Comparison of ENCODE assay signal across 20 cellular contexts in genomic region chr11:19744130-19744529, GRCh38. TPM values are rescaled to one million over a fixed set of nuclear protein-coding genes. Genes with fewer than 3 reads are reported as not detected.
DNase-seq lines count a peak whose midpoint lies in the region; ATAC-seq, FAIRE-seq and TF ChIP-seq lines count a peak whose summit lies in the region.
"Had no signal": no experiment of that assay in that cellular context is flagged by ENCODE, and none has a peak within 500 bp of the region (broad histone marks: within the 10 kb centered on the region; RNA-seq: fewer than 3 reads in every experiment).

No MANE protein-coding gene starts in this region.

- H3K9ac ChIP-seq in K562 (ENCODE audit: insufficient read depth in 1 of 2, low read depth in 2 of 2, low read length in 2 of 2) (no peak overlapping the region), PC-3 (ENCODE audit: low read length) (no peak overlapping the region)

- FAIRE-seq in K562 (lab: Jason Lieb, UNC) = no peak
- FAIRE-seq: GM12891, GM18507, H54 had no signal

- intact Hi-C loops in heart left ventricle (cut with DNase I) = loop anchor here in 8 of 10 donors (5.0 to 10.0 kb wide), 3 partner anchors 158 to 429 kb away; no protein-coding TSS in a partner anchor
- intact Hi-C loops in right cardiac atrium (cut with DNase I) = loop anchor here in 3 of 4 donors (2.0 to 10.0 kb wide), 4 partner anchors 161 to 429 kb away; no protein-coding TSS in a partner anchor
- intact Hi-C loops in K562 (cut with micrococcal nuclease) = loop anchor here (10.0 kb wide), 1 partner anchor 161 kb away; no protein-coding TSS in a partner anchor
- intact Hi-C loops in left cardiac atrium (cut with DNase I) = loop anchor here in 1 of 2 donors (5.0 kb wide), 1 partner anchor 158 kb away; no protein-coding TSS in a partner anchor
- intact Hi-C loops in PC-3 (cut with micrococcal nuclease) = loop anchor here (5.0 to 10.0 kb wide), 3 partner anchors 82 to 499 kb away; partner anchors contain the start of gene E2F8

- POLR2A ChIA-PET in K562 (lab: Yijun Ruan, JAX) = no interaction called here
- POLR2A ChIA-PET in PC-3 (lab: Charles Lee; ENCODE audit: unreplicated experiment) = no interaction called here

- no peaks in the 10 kb centered on the region for H3K9me1 ChIP-seq in K562 (ENCODE audit: control insufficient read depth, insufficient read depth, low read length)

- BruUV-seq in K562 (replicated peaks; lab: Mats Ljungman, UMichigan) = no TSS peak
- BruUV-seq in PC-3 (replicated peaks; lab: Mats Ljungman, UMichigan) = no TSS peak

- H3F3A ChIP-seq in PC-3 (ENCODE audit: low read length, unreplicated experiment) = no peaks in the 10 kb centered on the region

- peak in 3 of 4 donors; percentile 60 to 67 (median 62) for ATAC-seq in heart left ventricle
- ATAC-seq in right cardiac atrium = no peak
- ATAC-seq in K562 = no peak
- ATAC-seq in left cardiac atrium = peak; percentile 28 to 45
- ATAC-seq in PC-3 = no peak

- H3K79me2 ChIP-seq in K562 (ENCODE audit: control insufficient read depth, insufficient read depth, low read length) (no peaks in the 10 kb centered on the region), PC-3 (ENCODE audit: low read length) (peaks cover 22% of the 10 kb centered on the region)

- DNase-seq in heart left ventricle (peak in 2 of 5 donors; percentile 41 to 44), right cardiac atrium (no peak), K562 (ENCODE audit: extremely low read depth in 1 of 4, low spot score in 3 of 4) (no peak), left cardiac atrium (no peak), nucleus accumbens (lab: John Stamatoyannopoulos, UW) (no peak), PC-3 (no peak)
- DNase-seq: C1 segment of cervical spinal cord; Calu3; CD4-positive, alpha-beta memory T cell; COR-L47; DMS53; DMS79 treated with DMSO at 0.1 percent for 48 hours; GF-D8; GOT3; HFFc6 had no signal

- H2AFZ ChIP-seq in K562 (ENCODE audit: low read depth, low read length) (no peak overlapping the region), PC-3 (ENCODE audit: low read length) (no peak overlapping the region)

- H3K27me3 ChIP-seq in heart left ventricle (no peaks in the 10 kb centered on the region), right cardiac atrium (ENCODE audit: control insufficient read depth, insufficient read depth) (no peaks in the 10 kb centered on the region), K562 (ENCODE audit: control insufficient read depth in 2 of 2, insufficient read depth in 2 of 2, low read length in 2 of 2) (peaks cover 0 to 7% of the 10 kb centered on the region in 2 experiments; a peak in 2 of 5 replicates), PC-3 (ENCODE audit: low read length) (no peaks in the 10 kb centered on the region)

- H3K4me1 ChIP-seq in heart left ventricle (peaks cover 0 to 37% (median 7%) of the 10 kb centered on the region in 12 donors), right cardiac atrium (ENCODE audit: control insufficient read depth, insufficient read depth, low read length) (peaks cover 7% of the 10 kb centered on the region), K562 (replicated peaks in 1 of 2; ENCODE audit: control insufficient read depth in 2 of 2, insufficient read depth in 2 of 2, low read length in 2 of 2) (no peaks in the 10 kb centered on the region), PC-3 (ENCODE audit: insufficient read depth, low read length) (0 out of 2 replicates have a peak, but pooled peaks cover 9% of the 10 kb centered on the region)
- H3K4me1 ChIP-seq: HAP-1 had no signal

- no peaks in the 10 kb centered on the region for H3K9me2 ChIP-seq in PC-3 (replicated peaks; ENCODE audit: low read length)

- no peak for TF ChIP-seq EP300 in K562 (IDR thresholded peaks at IDR 0.05; ENCODE audit: low read length)

- in situ Hi-C loops in K562 (cut with MboI) = loop anchor here (10.0 kb wide), 1 partner anchor 459 kb away; no protein-coding TSS in a partner anchor

- H3K36me3 ChIP-seq in heart left ventricle (no peaks in the 10 kb centered on the region), K562 (ENCODE audit: control insufficient read depth, insufficient read depth, low read length) (no peaks in the 10 kb centered on the region), PC-3 (ENCODE audit: low read depth, low read length) (no peaks in the 10 kb centered on the region)
- H3K36me3 ChIP-seq: HAP-1 had no signal

- TF ChIP-seq RAD21 in K562 (CRISPR knock-in tag; conservative IDR thresholded peaks at IDR 0.05 in 1 of 2, IDR thresholded peaks at IDR 0.05 in 1 of 2) = no peak

- H3K27ac ChIP-seq in heart left ventricle = no peak overlapping the region
- no peak overlapping the region for H3K27ac ChIP-seq in right cardiac atrium (ENCODE audit: low read length)
- H3K27ac ChIP-seq in K562 (ENCODE audit: extremely low read depth, low read depth, low read length) = no peak overlapping the region
- no peak overlapping the region for H3K27ac ChIP-seq in PC-3 (ENCODE audit: low read length)

- no peak overlapping the region for H3K4me2 ChIP-seq in K562 (ENCODE audit: insufficient read depth, low read length)
- no peak overlapping the region for H3K4me2 ChIP-seq in PC-3 (ENCODE audit: low read length)

- H3K4me3 ChIP-seq in heart left ventricle (no peak overlapping the region), right cardiac atrium (ENCODE audit: low read length) (no peak overlapping the region), K562 (no peak overlapping the region), PC-3 (ENCODE audit: low read length) (no peak overlapping the region)
- H3K4me3 ChIP-seq: HAP-1 had no signal

- TF ChIP-seq CTCF in heart left ventricle (IDR thresholded peaks at IDR 0.05) (no peak), K562 (IDR thresholded peaks at IDR 0.05 in 2 of 3, conservative IDR thresholded peaks at IDR 0.05 in 1 of 3; ENCODE audit: insufficient read depth in 2 of 3, low read depth in 1 of 3, low read length in 3 of 3) (no peak), PC-3 (conservative IDR thresholded peaks at IDR 0.05; ENCODE audit: low read depth, low read length) (no peak)

- TF ChIP-seq POLR2A in heart left ventricle (IDR thresholded peaks at IDR 0.05) (no peak), K562 (conservative IDR thresholded peaks at IDR 0.05) (no peak)

- CTCF ChIA-PET in K562 (lab: Yijun Ruan, JAX; ENCODE audit: low intra/inter-chr PET ratio) = interaction anchor here (2.3 kb wide), 1 partner anchor 180 kb away, joined by 22 read pairs; no protein-coding TSS in a partner anchor
- CTCF ChIA-PET in PC-3 (lab: Charles Lee) = no interaction called here

- H3K9me3 ChIP-seq in heart left ventricle = no peaks in the 10 kb centered on the region
- H3K9me3 ChIP-seq in right cardiac atrium (ENCODE audit: control insufficient read depth, low read length) = no peaks in the 10 kb centered on the region
- H3K9me3 ChIP-seq in K562 (replicated peaks; ENCODE audit: control insufficient read depth, insufficient read depth, low read depth, low read length) = no peaks in the 10 kb centered on the region
- no peaks in the 10 kb centered on the region for H3K9me3 ChIP-seq in PC-3 (ENCODE audit: low read length)
- H3K9me3 ChIP-seq: HAP-1 had no signal

- no peaks in the 10 kb centered on the region for H4K20me1 ChIP-seq in K562 (replicated peaks; ENCODE audit: control insufficient read depth, insufficient read depth, low read length)
- no peaks in the 10 kb centered on the region for H4K20me1 ChIP-seq in PC-3 (ENCODE audit: low read length)

TF ChIP-seq in K562, 482 proteins besides CTCF, POLR2A, EP300 and RAD21:
- TF ChIP-seq ZKSCAN3 (CRISPR knock-in tag; IDR thresholded peaks at IDR 0.05) = no peak
- no peak for TF ChIP-seq WHSC1 (IDR thresholded peaks at IDR 0.05; ENCODE audit: low read length)
- TF ChIP-seq RBM25 (IDR thresholded peaks at IDR 0.05; ENCODE audit: low read depth, low read length, severe bottlenecking) = peak; percentile 19

RNA-seq across cellular contexts. Expression of gene NAV2, which starts 31.5 kb away (rescaled TPM):
- total RNA-seq in heart left ventricle = 10 to 100 TPM; 12.3 to 46.5 (median 25.4) TPM
- polyA plus RNA-seq in heart left ventricle = 10 to 100 TPM in 1 of 2 donors, 1 to 10 TPM in 1; 7.6 to 20.2 TPM
- total RNA-seq in right cardiac atrium = 10 to 100 TPM in 2 of 4 donors, 1 to 10 TPM in 2; 7.9 to 12.9 (median 10.1) TPM
- 4.4 TPM for polyA plus RNA-seq in right cardiac atrium
- 0.58 and 1.4 TPM in 2 replicates for total RNA-seq in K562 (2011; cell fraction: chromatin; rRNA removed; ENCODE audit: low replicate concordance)
- total RNA-seq in K562 (2011; cell fraction: nucleolus; rRNA removed) = 0.17 and 1.1 TPM in 2 replicates
- 0.37 and 1.6 TPM in 2 replicates for total RNA-seq in K562 (2011; cell fraction: nucleoplasm; rRNA removed)
- total RNA-seq in K562 (2014; rRNA removed) = 0.05 TPM in 1 of 2 replicates, not detected in the other
- under 0.01 and 0.04 TPM in 2 replicates for total RNA-seq in K562 (2014; rRNA removed; fragmentation: Illumina TruSeq; extraction: Trizol)
- 0.04 TPM in 2 replicates for total RNA-seq in K562 (2015; rRNA removed; fragmentation: Illumina TruSeq; extraction: Trizol)
- 0.25 and 0.35 TPM in 2 replicates for total RNA-seq in K562 (2021)
- 0.07 and 0.41 TPM in 2 replicates for polyA plus RNA-seq in K562 (2011; rRNA removed)
- 0.07 and 0.25 TPM in 2 replicates for polyA plus RNA-seq in K562 (2011; cell fraction: cytosol; rRNA removed)
- 0.47 and 0.86 TPM in 2 replicates for polyA plus RNA-seq in K562 (2011; cell fraction: nucleus; rRNA removed)
- 0.35 and 0.47 TPM in 2 replicates for polyA plus RNA-seq in K562 (2012)
- polyA plus RNA-seq in K562 (2014; fragmentation: Illumina TruSeq; extraction: Trizol) = 0.07 and 0.15 TPM in 2 replicates
- polyA plus RNA-seq in K562 (2014; fragmentation: Nextera tagmentation; extraction: Ambion mirVana) = under 1 TPM; 0.03 to 0.06 TPM
- polyA plus RNA-seq in K562 (2014; rRNA removed) = 0.05 and 0.08 TPM in 2 replicates
- 0.18 and 0.96 TPM in 2 replicates for polyA minus RNA-seq in K562 (2011; rRNA and poly(A)+ RNA removed)
- polyA minus RNA-seq in K562 (2011; cell fraction: cytosol; rRNA and poly(A)+ RNA removed) = 1.5 TPM in 1 of 2 replicates, not detected in the other
- polyA minus RNA-seq in K562 (2011; cell fraction: nucleus; rRNA and poly(A)+ RNA removed) = 0.67 and 0.78 TPM in 2 replicates
- total RNA-seq in left cardiac atrium = 10 to 100 TPM; 12.3 to 15.3 TPM
- 10.4 and 14.9 TPM in 2 replicates for total RNA-seq in PC-3 (2014; rRNA removed)
- total RNA-seq: A673 had no signal

Comparison
In these comparisons a context has a peak if more than half of its experiments do, and no peak if none do; other contexts are left out.
1. ATAC-seq: peak in heart left ventricle (3 of 4) and left cardiac atrium (2 of 2); none in right cardiac atrium (0 of 2), K562 (single experiment) and PC-3 (single experiment).